1 cellular context compared by ENCODE assay signal in the genomic region with DNA sequence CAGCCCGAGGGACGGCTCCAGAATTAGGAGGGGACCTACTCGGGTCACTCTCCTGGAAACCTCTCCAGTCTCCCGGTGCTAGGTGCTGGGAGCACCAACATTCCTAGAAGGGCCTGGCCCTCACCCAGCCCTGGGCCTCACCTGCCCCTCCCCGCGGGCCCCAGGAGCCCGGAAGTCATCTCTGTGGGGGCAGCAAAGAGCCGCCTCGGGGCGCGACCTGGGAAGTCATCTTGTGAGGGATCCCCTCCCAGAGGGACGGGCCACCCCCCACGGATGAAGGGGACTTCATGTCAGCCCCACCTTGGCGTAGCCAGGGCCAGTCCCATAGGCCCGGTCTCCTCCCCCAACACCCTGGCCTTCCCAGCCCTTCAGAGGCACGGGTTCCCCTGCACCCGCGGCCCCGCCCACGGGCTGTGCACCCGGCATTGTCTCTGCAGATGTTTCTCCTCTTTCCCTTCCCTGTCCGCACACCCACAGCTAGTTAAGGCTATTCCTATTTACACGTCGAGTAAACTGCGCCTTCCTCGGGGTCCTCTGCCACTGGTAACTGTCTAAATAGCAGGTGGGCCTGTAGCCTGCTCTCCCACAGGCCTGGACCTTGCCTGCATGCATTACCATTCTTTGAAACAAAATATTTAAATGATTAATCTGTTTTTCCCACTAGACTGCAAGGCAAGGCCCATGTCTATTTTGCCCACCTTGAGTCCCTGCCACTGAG.
TF ChIP-seq lines count a peak whose summit lies in the region.

No MANE protein-coding gene starts in this region.

TF ChIP-seq in HepG2, 621 proteins besides CTCF, POLR2A, EP300 and RAD21 (continued from another document):
- TF ChIP-seq CBX1 (IDR thresholded peaks at IDR 0.05; ENCODE audit: low read depth) (peak; percentile 78), ZNF3 (CRISPR knock-in tag; IDR thresholded peaks at IDR 0.05) (no peak), YEATS4 (CRISPR knock-in tag; IDR thresholded peaks at IDR 0.05; ENCODE audit: borderline replicate concordance) (no peak), ZNF264 (CRISPR knock-in tag; IDR thresholded peaks at IDR 0.05) (peak; percentile 4; the same call in 1 of the 2 replicates), ZNF691 (CRISPR knock-in tag; IDR thresholded peaks at IDR 0.05; ENCODE audit: borderline replicate concordance, low read depth) (no peak; the same call in 1 of the 2 replicates), RBM39 (IDR thresholded peaks at IDR 0.05; ENCODE audit: low read depth, low read length, poor library complexity, severe bottlenecking) (peak; percentile 86), ZNF883 (CRISPR knock-in tag; IDR thresholded peaks at IDR 0.05; ENCODE audit: not compliant biosample characterization) (no peak), SSRP1 (CRISPR knock-in tag; IDR thresholded peaks at IDR 0.05) (no peak), ZNF441 (CRISPR knock-in tag; IDR thresholded peaks at IDR 0.05; ENCODE audit: borderline replicate concordance) (no peak; the same call in 1 of the 2 replicates), CBFB (CRISPR knock-in tag; IDR thresholded peaks at IDR 0.05) (no peak)
